20 cellular contexts compared by ENCODE assay signal in the genomic region with DNA sequence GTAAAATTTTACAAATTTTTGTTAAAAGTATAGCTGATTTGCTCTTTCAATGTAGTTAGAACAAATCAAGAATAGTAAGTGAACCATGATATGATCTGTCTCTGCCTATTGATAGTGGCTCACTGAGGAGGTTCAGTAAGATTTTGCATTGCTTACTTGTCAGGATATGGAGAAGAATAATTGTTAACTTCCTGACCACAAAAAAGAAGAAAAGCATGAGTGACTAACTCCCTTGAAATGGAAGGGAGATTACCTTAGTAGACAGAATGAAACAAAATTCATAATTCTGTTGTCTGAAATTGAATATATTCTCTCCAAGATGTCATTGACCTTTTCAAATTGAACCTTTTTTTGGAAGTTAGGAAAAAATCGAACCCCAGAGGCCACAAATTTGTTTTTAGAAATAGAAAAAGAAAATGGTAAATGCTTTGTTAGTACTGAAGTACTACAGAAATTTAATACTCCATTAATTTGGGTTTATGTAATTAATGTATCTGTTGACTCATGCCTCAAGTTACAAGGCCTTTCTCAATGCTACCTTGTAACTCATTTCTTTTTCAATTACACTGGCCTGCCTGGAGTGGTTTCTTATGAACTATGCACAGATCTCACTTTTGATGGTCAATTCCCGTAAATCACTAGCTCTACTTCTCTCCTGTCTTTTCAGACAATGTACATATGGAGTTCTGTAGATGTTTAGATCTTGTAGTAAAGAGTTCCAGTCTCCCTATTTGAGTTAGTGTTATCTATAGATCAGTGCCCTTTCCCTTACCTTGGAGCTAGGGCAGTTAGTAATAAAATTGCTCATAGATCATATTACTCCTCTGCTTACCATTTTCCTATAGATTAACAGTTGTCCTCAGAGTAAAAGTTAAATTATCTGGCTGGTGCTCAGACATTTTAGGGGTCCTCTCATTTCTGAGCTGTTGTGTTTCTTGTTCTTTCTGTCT.
DNase-seq lines count a peak whose midpoint lies in the region; ATAC-seq, FAIRE-seq and TF ChIP-seq lines count a peak whose summit lies in the region.
"Had no signal": no experiment of that assay in that cellular context is flagged by ENCODE, and none has a peak within 500 bp of the region (broad histone marks: within the 10 kb centered on the region; RNA-seq: fewer than 3 reads in every experiment).

No MANE protein-coding gene starts in this region.

- intact Hi-C loops in mammary epithelial cell (cut with micrococcal nuclease): loop anchor here (1.0 kb wide), 1 partner anchor 139 kb away; the partner anchor contains the start of gene TLL1
- intact Hi-C loops in heart left ventricle (cut with DNase I): no loop called here

- H3K27ac ChIP-seq in mammary epithelial cell (ENCODE audit: insufficient read depth, low read depth, low read length) (peak overlapping the region; percentile 75), mesenchymal stem cell (ENCODE audit: low read length, poor library complexity, severe bottlenecking) (peak overlapping the region; percentile 38), heart left ventricle (no peak overlapping the region)
- H3K27ac ChIP-seq: esophagus squamous epithelium, heart right ventricle, prostate gland, suprapubic skin had no signal

- H3K4me2 ChIP-seq in mammary epithelial cell (ENCODE audit: insufficient read depth, low read depth, low read length): peak overlapping the region; percentile 29
- no peak overlapping the region for H3K4me2 ChIP-seq in mesenchymal stem cell (ENCODE audit: low read length, poor library complexity, severe bottlenecking)

- H3K9ac ChIP-seq in mammary epithelial cell (ENCODE audit: insufficient read depth, low read length) (no peak overlapping the region), mesenchymal stem cell (ENCODE audit: low read length) (no peak overlapping the region)

- no peak overlapping the region for H2BK120ac ChIP-seq in mesenchymal stem cell (ENCODE audit: low read depth, low read length)

- no peak overlapping the region for H3K23ac ChIP-seq in mesenchymal stem cell (ENCODE audit: low read length in 2 of 2)

- no peaks in the 10 kb centered on the region for H4K20me1 ChIP-seq in mammary epithelial cell (ENCODE audit: insufficient read depth, low read length)

- no peak overlapping the region for H2BK15ac ChIP-seq in mesenchymal stem cell (ENCODE audit: low read depth, poor library complexity, severe bottlenecking)

- TF ChIP-seq CTCF in mammary epithelial cell (conservative IDR thresholded peaks at IDR 0.05 in 1 of 2, IDR thresholded peaks at IDR 0.05 in 1 of 2; ENCODE audit: extremely low read depth in 1 of 2, insufficient read depth in 1 of 2, low read depth in 1 of 2, low read length in 2 of 2) (no peak), heart left ventricle (IDR thresholded peaks at IDR 0.05) (no peak)

- no peak overlapping the region for H3K14ac ChIP-seq in mesenchymal stem cell (ENCODE audit: low read length in 2 of 2)

- BruUV-seq in mammary epithelial cell (replicated peaks; lab: Mats Ljungman, UMichigan): TSS peak; percentile 24

- H3K36me3 ChIP-seq in mammary epithelial cell (ENCODE audit: insufficient read depth, low read length): peaks cover 3% of the 10 kb centered on the region
- no peaks in the 10 kb centered on the region for H3K36me3 ChIP-seq in mesenchymal stem cell (ENCODE audit: control insufficient read depth in 1 of 2, insufficient read depth in 2 of 2, low read depth in 1 of 2, low read length in 2 of 2)
- H3K36me3 ChIP-seq in heart left ventricle: no peaks in the 10 kb centered on the region
- H3K36me3 ChIP-seq: esophagus squamous epithelium, heart right ventricle, prostate gland, suprapubic skin had no signal

- no peaks in the 10 kb centered on the region for H3K27me3 ChIP-seq in mammary epithelial cell (ENCODE audit: insufficient read depth, low read length)
- no peaks in the 10 kb centered on the region for H3K27me3 ChIP-seq in mesenchymal stem cell (ENCODE audit: control insufficient read depth in 1 of 2, insufficient read depth in 1 of 2, low read length in 2 of 2)
- no peaks in the 10 kb centered on the region for H3K27me3 ChIP-seq in heart left ventricle
- H3K27me3 ChIP-seq: esophagus squamous epithelium, heart right ventricle, suprapubic skin had no signal

- H2BK12ac ChIP-seq in mesenchymal stem cell (ENCODE audit: low read length in 2 of 2): no peak overlapping the region

- WGBS in mammary epithelial cell (ENCODE audit: low coverage, missing lambda C conversion rate): 61% methylated on average over 2 of the region's 2 CpGs
- WGBS in mesenchymal stem cell: no CpG with 5 or more reads among the region's 2 CpGs
- 66 to 75% (median 70%) methylated on average over 2 of the region's 2 CpGs for WGBS in heart left ventricle, 4 donors

- in situ Hi-C loops in mammary epithelial cell (cut with MboI; ENCODE audit: low sequenced_read_pairs in 2 of 2): no loop called here

- peaks cover 12% of the 10 kb centered on the region for H3K4me1 ChIP-seq in mammary epithelial cell (ENCODE audit: insufficient read depth, low read length)
- no peaks in the 10 kb centered on the region for H3K4me1 ChIP-seq in mesenchymal stem cell (ENCODE audit: control insufficient read depth, insufficient read depth, low read depth, low read length)
- no peaks in the 10 kb centered on the region for H3K4me1 ChIP-seq in heart left ventricle
- H3K4me1 ChIP-seq: Caco-2, esophagus squamous epithelium, heart right ventricle, prostate gland, suprapubic skin had no signal

- CTCF ChIA-PET in mammary epithelial cell (lab: Charles Lee; ENCODE audit: low non-redundant PET): no interaction called here

- no peak overlapping the region for H2AK5ac ChIP-seq in mesenchymal stem cell (ENCODE audit: low read length, severe bottlenecking)

- no peak overlapping the region for H4K91ac ChIP-seq in mesenchymal stem cell (ENCODE audit: low read length)

- H3K4ac ChIP-seq in mesenchymal stem cell (ENCODE audit: low read depth in 1 of 2, low read length in 2 of 2): no peak overlapping the region

- DNase-seq in NCI-H226 (peak; percentile 70), mammary epithelial cell (peak; percentile 73), mesenchymal stem cell (no peak), heart left ventricle (no peak), NOMO-1 treated with DMSO at 0.1 percent for 48 hours (lab: John Stamatoyannopoulos, UW; ENCODE audit: unreplicated experiment) (no peak)
- DNase-seq in stimulated activated naive CD4-positive, alpha-beta T cell (lab: John Stamatoyannopoulos, UW): no peak
- DNase-seq: activated CD4-positive, alpha-beta memory T cell treated with anti-CD3 and anti-CD28 coated beads for 36 hours; activated naive CD4-positive, alpha-beta T cell treated with anti-CD3 and anti-CD28 coated beads, Interleukin-2, amount 50 U/mL, for 16 hours; activated T-cell treated with anti-CD3 and anti-CD28 coated beads, Interleukin-2, amount 50 U/mL, for 1 hour; Caco-2; esophagus squamous epithelium; heart right ventricle; NCI-H1436; NCI-H345 had no signal

- H3K79me2 ChIP-seq in mammary epithelial cell (ENCODE audit: insufficient read depth, low read length): no peaks in the 10 kb centered on the region

- peak overlapping the region; percentile 60 for H2AFZ ChIP-seq in mammary epithelial cell (ENCODE audit: low read depth, low read length)
- no peak overlapping the region for H2AFZ ChIP-seq in mesenchymal stem cell (ENCODE audit: low read depth, low read length)

- ATAC-seq in heart left ventricle (no peak), GM18861 (IDR thresholded peaks at IDR 0.05; ENCODE audit: unreplicated experiment) (no peak)
- ATAC-seq: heart right ventricle; natural killer cell treated with Interleukin-12 subunit alpha and Interleukin-12 subunit beta and Interleukin-15 and Interleukin-18, amount 100 ng/mL, for 72 hours; Right ventricle myocardium inferior had no signal

- TF ChIP-seq POLR2A in heart left ventricle (IDR thresholded peaks at IDR 0.05): no peak

- H3K9me3 ChIP-seq in mammary epithelial cell (replicated peaks; ENCODE audit: insufficient read depth, low read length) (peaks cover 6% of the 10 kb centered on the region), mesenchymal stem cell (ENCODE audit: control insufficient read depth, low read length) (peaks cover 6% of the 10 kb centered on the region), heart left ventricle (peaks cover 0 to 11% (median 3%) of the 10 kb centered on the region in 12 donors)
- H3K9me3 ChIP-seq: Caco-2, esophagus squamous epithelium, prostate gland, suprapubic skin had no signal

- H3K4me3 ChIP-seq in mammary epithelial cell (replicated peaks in 1 of 3; ENCODE audit: insufficient read depth in 1 of 3, low read depth in 2 of 3, low read length in 3 of 3) (no peak overlapping the region), mesenchymal stem cell (ENCODE audit: insufficient read depth in 1 of 2, low read depth in 1 of 2, low read length in 2 of 2) (no peak overlapping the region), heart left ventricle (no peak overlapping the region)
- H3K4me3 ChIP-seq: esophagus squamous epithelium, heart right ventricle, prostate gland, suprapubic skin had no signal

- no peak overlapping the region for H3K18ac ChIP-seq in mesenchymal stem cell (ENCODE audit: low read depth in 1 of 2, low read length in 2 of 2)

- no peak overlapping the region for H2BK5ac ChIP-seq in mesenchymal stem cell (ENCODE audit: low read depth, low read length, poor library complexity, severe bottlenecking)

- H3K79me1 ChIP-seq in mesenchymal stem cell (replicated peaks; ENCODE audit: low read length, poor library complexity, severe bottlenecking): no peaks in the 10 kb centered on the region

- no peak overlapping the region for H4K8ac ChIP-seq in mesenchymal stem cell (ENCODE audit: low read length)

- dilution Hi-C loops in mammary epithelial cell (cut with HindIII; ENCODE audit: low sequenced_read_pairs): no loop called here

- peak; percentile 60 for FAIRE-seq in G401.6 (lab: Jason Lieb, UNC)

Comparison
In these comparisons a context has a peak if more than half of its experiments do, and no peak if none do; other contexts are left out.
1. DNase-seq: peak in NCI-H226 (single experiment) and mammary epithelial cell (single experiment); none in mesenchymal stem cell (single experiment), heart left ventricle (0 of 5), stimulated activated naive CD4-positive, alpha-beta T cell (0 of 6) and NOMO-1 treated with DMSO at 0.1 percent for 48 hours (single experiment).
2. H3K27ac ChIP-seq: peak in mammary epithelial cell (single experiment) and mesenchymal stem cell (single experiment); none in heart left ventricle (0 of 12).